25 cellular contexts compared by ENCODE assay signal in genomic region chr11:75193271-75193670, GRCh38. TPM values are rescaled to one million over a fixed set of nuclear protein-coding genes. Genes with fewer than 3 reads are reported as not detected.
DNase-seq lines count a peak whose midpoint lies in the region; ATAC-seq, FAIRE-seq and TF ChIP-seq lines count a peak whose summit lies in the region.
"Had no signal": no experiment of that assay in that cellular context is flagged by ENCODE, and none has a peak within 500 bp of the region (broad histone marks: within the 10 kb centered on the region; RNA-seq: fewer than 3 reads in every experiment).

No MANE protein-coding gene starts in this region.

- POLR2A ChIA-PET in HepG2 (lab: Yijun Ruan, JAX), result no interaction called here
- POLR2A ChIA-PET in H1 (lab: Charles Lee; ENCODE audit: partially characterized antibody), result no interaction called here

- H2BK5ac ChIP-seq in H1 (ENCODE audit: low read depth, low read length), result no peak overlapping the region; the same call in 1 of the 2 replicates

- no peak overlapping the region for H4K91ac ChIP-seq in H1 (replicated peaks; ENCODE audit: insufficient read length, low read length)

- TF ChIP-seq EP300 in HepG2 (IDR thresholded peaks at IDR 0.05; ENCODE audit: low read depth in 2 of 2, low read length in 2 of 2) (no peak), HepG2 (CRISPR knock-in tag; IDR thresholded peaks at IDR 0.05; ENCODE audit: borderline replicate concordance) (no peak), H1 (IDR thresholded peaks at IDR 0.05; ENCODE audit: borderline replicate concordance in 1 of 2, low read depth in 2 of 2, low read length in 2 of 2) (no peak)

- H4K20me1 ChIP-seq in HepG2 (ENCODE audit: insufficient read depth, low read length) (no peaks in the 10 kb centered on the region), H1 (replicated peaks in 1 of 2; ENCODE audit: control insufficient read depth in 1 of 2, insufficient read depth in 2 of 2, low read length in 2 of 2) (no peaks in the 10 kb centered on the region), osteoblast (ENCODE audit: insufficient read depth, low read length) (no peaks in the 10 kb centered on the region)

- H2AFZ ChIP-seq in HepG2 (ENCODE audit: low read length) (no peak overlapping the region), H1 (ENCODE audit: low read length) (no peak overlapping the region), osteoblast (ENCODE audit: low read length) (no peak overlapping the region)
- H2AFZ ChIP-seq: GM23338 had no signal

- no peak overlapping the region for H4K5ac ChIP-seq in H1 (ENCODE audit: insufficient read length, low read depth, low read length)

- peak overlapping the region; percentile 45 to 56 for H3K27ac ChIP-seq in liver (ENCODE audit: low read depth in 1 of 2, low read length in 2 of 2)
- H3K27ac ChIP-seq in HepG2 (ENCODE audit: extremely low read length, insufficient read depth, low read length), result no peak overlapping the region
- no peak overlapping the region for H3K27ac ChIP-seq in H1 (ENCODE audit: low read depth, low read length)
- H3K27ac ChIP-seq in osteoblast (ENCODE audit: low read depth, low read length), result no peak overlapping the region
- no peak overlapping the region for H3K27ac ChIP-seq in upper lobe of right lung

- FAIRE-seq in HepG2 (lab: Jason Lieb, UNC) (no peak), H1 (lab: Jason Lieb, UNC) (no peak)
- FAIRE-seq: A204.1, GM12891 had no signal

- no peak for TF ChIP-seq CTCF in liver (IDR thresholded peaks at IDR 0.05; ENCODE audit: low read depth, low read length, missing input control)
- TF ChIP-seq CTCF in HepG2 (CRISPR knock-in tag; IDR thresholded peaks at IDR 0.05), result no peak
- no peak for TF ChIP-seq CTCF in H1 (IDR thresholded peaks at IDR 0.05; ENCODE audit: control extremely low read depth in 1 of 3, insufficient read depth in 1 of 3, low read depth in 1 of 3, low read length in 3 of 3)
- no peak for TF ChIP-seq CTCF in osteoblast (IDR thresholded peaks at IDR 0.05; ENCODE audit: extremely low read depth, low read depth, low read length)
- no peak for TF ChIP-seq CTCF in upper lobe of right lung (IDR thresholded peaks at IDR 0.05)

- peaks cover 15 to 56% (median 42%) of the 10 kb centered on the region in 4 donors for H3K4me1 ChIP-seq in liver (ENCODE audit: control insufficient read depth in 4 of 4, insufficient read depth in 4 of 4, low read length in 3 of 4)
- H3K4me1 ChIP-seq in HepG2 (ENCODE audit: insufficient read depth, low read length), result peaks cover 26% of the 10 kb centered on the region
- peaks cover 0 to 6% (median 2%) of the 10 kb centered on the region in 4 experiments; a peak in 2 of 7 replicates for H3K4me1 ChIP-seq in H1 (replicated peaks in 1 of 4; ENCODE audit: control insufficient read depth in 3 of 4, insufficient read depth in 4 of 4, low read length in 3 of 4)
- H3K4me1 ChIP-seq in osteoblast (ENCODE audit: insufficient read depth, low read length), result no peaks in the 10 kb centered on the region
- peaks cover 29% of the 10 kb centered on the region for H3K4me1 ChIP-seq in upper lobe of right lung

- no TSS peak for BruUV-seq in HepG2 (replicated peaks; lab: Mats Ljungman, UMichigan)

- no peak overlapping the region; the same call in 1 of the 2 replicates for H3K18ac ChIP-seq in H1 (ENCODE audit: extremely low read depth, low read length)

- intact Hi-C loops in HepG2 (cut with micrococcal nuclease; ENCODE audit: unreplicated experiment), result loop anchor here (5.0 kb wide), 1 partner anchor 1499 kb away; no protein-coding TSS in a partner anchor
- intact Hi-C loops in upper lobe of right lung (cut with DNase I), result no loop called here

- H3K14ac ChIP-seq in H1 (ENCODE audit: insufficient read length), result no peak overlapping the region

- H3K4me3 ChIP-seq in liver (ENCODE audit: low read depth in 1 of 3, low read length in 3 of 3) (no peak overlapping the region), HepG2 (replicated peaks in 1 of 3; ENCODE audit: insufficient read depth in 1 of 3, low read depth in 2 of 3, low read length in 3 of 3) (no peak overlapping the region), H1 (ENCODE audit: extremely low read depth in 1 of 4, insufficient read depth in 2 of 4, low read depth in 3 of 4, low read length in 4 of 4) (no peak overlapping the region), osteoblast (ENCODE audit: insufficient read depth, low read length) (no peak overlapping the region), upper lobe of right lung (no peak overlapping the region)
- H3K4me3 ChIP-seq: GM23338 had no signal

- in situ Hi-C loops in HepG2 (cut with HindIII; ENCODE audit: extremely low pct_ligation_motif_present, low pct_unique_long_range_greater_than_20kb), result no loop called here

- no peaks in the 10 kb centered on the region for H3K79me1 ChIP-seq in H1 (ENCODE audit: low read depth, low read length)

- no peak for ATAC-seq in HepG2
- ATAC-seq in upper lobe of right lung, result no peak
- no peak for ATAC-seq in GM18861 (IDR thresholded peaks at IDR 0.05; ENCODE audit: unreplicated experiment)
- ATAC-seq: GM23338, HCT116 had no signal

- CTCF ChIA-PET in HepG2 (lab: Yijun Ruan, JAX; ENCODE audit: low intra/inter-chr PET ratio, low total read pairs), result no interaction called here
- CTCF ChIA-PET in H1 (lab: Charles Lee; ENCODE audit: partially characterized antibody), result interaction anchor here (2.6 to 19.9 kb wide), 4 partner anchors 11 to 56 kb away, joined by 7 to 825 read pairs (median 45); partner anchors contain the start of gene SLCO2B1

- no peaks in the 10 kb centered on the region for H3K27me3 ChIP-seq in liver (ENCODE audit: control insufficient read depth in 4 of 4, insufficient read depth in 4 of 4, low read length in 3 of 4)
- H3K27me3 ChIP-seq in HepG2 (ENCODE audit: control insufficient read depth in 1 of 2, insufficient read depth in 2 of 2, low read length in 2 of 2), result no peaks in the 10 kb centered on the region
- no peaks in the 10 kb centered on the region; a peak in 1 of 7 replicates for H3K27me3 ChIP-seq in H1 (replicated peaks in 1 of 4; ENCODE audit: control insufficient read depth in 3 of 4, extremely low read depth in 1 of 4, insufficient read depth in 3 of 4, low read length in 3 of 4)
- peaks cover 25% of the 10 kb centered on the region for H3K27me3 ChIP-seq in osteoblast (ENCODE audit: insufficient read depth, low read length)
- no peaks in the 10 kb centered on the region for H3K27me3 ChIP-seq in upper lobe of right lung
- H3K27me3 ChIP-seq: BE2C had no signal

- DNase-seq in HepG2 (ENCODE audit: low spot score), result no peak
- DNase-seq in H1 (ENCODE audit: low read depth in 1 of 2, low spot score in 2 of 2), result no peak
- peak; percentile 22 for DNase-seq in osteoblast (ENCODE audit: insufficient read length, low spot score, missing footprints)
- peak; percentile 55 for DNase-seq in upper lobe of right lung
- DNase-seq in activated CD4-positive, alpha-beta T cell treated with anti-CD3 and anti-CD28 coated beads, Interleukin-2, amount 50 U/mL, for 4 hours, result no peak
- DNase-seq in hepatic stellate cell (ENCODE audit: low spot score), result no peak
- DNase-seq: ACHN; BE2C; C1 segment of cervical spinal cord; CD4-positive, CD25-positive, alpha-beta regulatory T cell; CD8-positive, alpha-beta memory T cell; COR-L47; DMS 273 treated with DMSO at 0.1 percent for 48 hours; DMS53; DND-41; EL; H7; HFFc6 had no signal

- H2BK12ac ChIP-seq in H1 (ENCODE audit: low read depth, low read length), result no peak overlapping the region

- H3K4me2 ChIP-seq in HepG2 (ENCODE audit: low read depth, low read length) (no peak overlapping the region), H1 (ENCODE audit: insufficient read depth in 1 of 2, low read depth in 2 of 2, low read length in 2 of 2) (no peak overlapping the region), osteoblast (ENCODE audit: insufficient read depth, low read length) (no peak overlapping the region)
- H3K4me2 ChIP-seq: GM23338 had no signal

- TF ChIP-seq POLR2A in HepG2 (IDR thresholded peaks at IDR 0.05; ENCODE audit: insufficient read depth in 1 of 2, low read depth in 2 of 2, low read length in 2 of 2) (no peak), H1 (IDR thresholded peaks at IDR 0.05; ENCODE audit: control extremely low read depth in 1 of 2, low read depth in 2 of 2, low read length in 2 of 2) (no peak)

- TF ChIP-seq RAD21 in liver (IDR thresholded peaks at IDR 0.05), result no peak
- TF ChIP-seq RAD21 in HepG2 (CRISPR knock-in tag; IDR thresholded peaks at IDR 0.05), result no peak
- TF ChIP-seq RAD21 in H1 (IDR thresholded peaks at IDR 0.05 in 1 of 2, conservative IDR thresholded peaks at IDR 0.05 in 1 of 2; ENCODE audit: low read depth in 2 of 2, low read length in 2 of 2), result no peak

- H3K4ac ChIP-seq in H1 (replicated peaks; ENCODE audit: insufficient read length, low read depth, low read length), result no peak overlapping the region

- H3K23me2 ChIP-seq in H1 (ENCODE audit: low read depth, low read length), result no peaks in the 10 kb centered on the region

- 97% methylated on average over 15 of the region's 15 CpGs for WGBS in liver
- 100% methylated on average over 4 of the region's 15 CpGs for WGBS in HepG2 (ENCODE audit: low lambda C conversion rate)
- WGBS in H1 (ENCODE audit: extremely low coverage in 1 of 2, insufficient coverage in 1 of 2, insufficient read length in 1 of 2, insufficient replicate concordance in 2 of 2, low coverage in 1 of 2, low lambda C conversion rate in 2 of 2, missing lambda C conversion rate in 1 of 2), 2 experiments, result 94% methylated on average over 13 of the region's 15 CpGs; no CpG with 5 or more reads in 1 of the 2 experiments

- H3K79me2 ChIP-seq in HepG2 (ENCODE audit: insufficient read depth, low read length), result no peaks in the 10 kb centered on the region
- no peaks in the 10 kb centered on the region for H3K79me2 ChIP-seq in H1 (ENCODE audit: control insufficient read depth in 1 of 2, insufficient read depth in 2 of 2, low read length in 2 of 2)
- H3K79me2 ChIP-seq in osteoblast (ENCODE audit: insufficient read depth, low read length), result no peaks in the 10 kb centered on the region

- no peak overlapping the region for H3K23ac ChIP-seq in H1 (ENCODE audit: insufficient read length)

- no peak overlapping the region for H2AK5ac ChIP-seq in H1 (ENCODE audit: low read depth, low read length)

- H3K9ac ChIP-seq in liver (ENCODE audit: low read depth in 1 of 2, low read length in 2 of 2), result no peak overlapping the region
- H3K9ac ChIP-seq in HepG2 (ENCODE audit: insufficient read depth, low read depth, low read length), result no peak overlapping the region
- no peak overlapping the region for H3K9ac ChIP-seq in H1 (replicated peaks in 1 of 4; ENCODE audit: extremely low read depth in 1 of 4, low read depth in 3 of 4, low read length in 3 of 4)

- H4K8ac ChIP-seq in H1 (ENCODE audit: extremely low read depth, insufficient read depth, low read length), result peak overlapping the region; percentile 53; the same call in 1 of the 2 replicates

- no peak overlapping the region for H3K56ac ChIP-seq in H1 (replicated peaks; ENCODE audit: insufficient read length, low read depth, low read length)

- H3K36me3 ChIP-seq in liver (ENCODE audit: control insufficient read depth in 4 of 4, insufficient read depth in 3 of 4, low read depth in 1 of 4, low read length in 3 of 4), result peaks cover 5 to 43% (median 33%) of the 10 kb centered on the region in 4 donors
- peaks cover 8 to 14% of the 10 kb centered on the region in 2 experiments; a peak in 3 of 5 replicates for H3K36me3 ChIP-seq in HepG2 (replicated peaks in 1 of 2; ENCODE audit: control insufficient read depth in 1 of 2, insufficient read depth in 2 of 2, low read length in 2 of 2)
- H3K36me3 ChIP-seq in H1 (ENCODE audit: control insufficient read depth in 2 of 4, insufficient read depth in 4 of 4, low read length in 3 of 4), result no peaks in the 10 kb centered on the region
- no peaks in the 10 kb centered on the region for H3K36me3 ChIP-seq in osteoblast (ENCODE audit: insufficient read depth, low read length)
- no peaks in the 10 kb centered on the region for H3K36me3 ChIP-seq in upper lobe of right lung
- H3K36me3 ChIP-seq: BE2C had no signal

- H2BK20ac ChIP-seq in H1 (ENCODE audit: low read length), result no peak overlapping the region

- H3K9me3 ChIP-seq in liver (ENCODE audit: control insufficient read depth in 4 of 4, low read length in 3 of 4), result no peaks in the 10 kb centered on the region
- no peaks in the 10 kb centered on the region for H3K9me3 ChIP-seq in HepG2 (ENCODE audit: low read length)
- H3K9me3 ChIP-seq in H1 (ENCODE audit: insufficient read depth in 2 of 2, low read depth in 1 of 2, low read length in 1 of 2), result no peaks in the 10 kb centered on the region
- H3K9me3 ChIP-seq in osteoblast (ENCODE audit: low read depth, low read length), result no peaks in the 10 kb centered on the region
- no peaks in the 10 kb centered on the region for H3K9me3 ChIP-seq in upper lobe of right lung
- H3K9me3 ChIP-seq: BE2C had no signal

- H2BK15ac ChIP-seq in H1 (ENCODE audit: low read length), result no peak overlapping the region

- no peak overlapping the region for H2BK120ac ChIP-seq in H1 (replicated peaks; ENCODE audit: low read depth, low read length)

RNA-seq across cellular contexts. Expression of gene SLCO2B1, which starts 42.4 kb away (rescaled TPM):
- total RNA-seq in liver (100 to 1,000 TPM in 1 of 2 donors, 10 to 100 TPM in 1; 92.1 to 184 TPM), HepG2 (2016; rRNA removed; fragmentation: Illumina TruSeq; extraction: Trizol) (7.6 and 15.3 TPM in 2 replicates), osteoblast (under 0.01 and 0.72 TPM in 2 replicates), upper lobe of right lung (204 TPM)
- polyA plus RNA-seq in liver (100 to 1,000 TPM in 1 of 2 donors, 10 to 100 TPM in 1; 52.7 to 179 TPM), HepG2 (2011; rRNA removed) (19.8 and 29.6 TPM in 2 replicates), H1 (2011; rRNA removed) (0.03 and 0.14 TPM in 2 replicates)
- 3.0 and 3.2 TPM in 2 replicates for total RNA-seq in HepG2 (2016; cell fraction: cytosol; rRNA removed; fragmentation: Illumina TruSeq; extraction: Trizol; ENCODE audit: low read depth)
- total RNA-seq in HepG2 (2016; cell fraction: insoluble cytoplasmic fraction; rRNA removed; fragmentation: Illumina TruSeq; extraction: Trizol), result 6.7 and 16.4 TPM in 2 replicates
- 6.2 TPM in 2 replicates for total RNA-seq in HepG2 (2016; cell fraction: membrane; rRNA removed; fragmentation: Illumina TruSeq; extraction: Trizol)
- total RNA-seq in HepG2 (2016; cell fraction: nucleus; rRNA removed; fragmentation: Illumina TruSeq; extraction: Trizol), result 24.2 and 24.5 TPM in 2 replicates
- polyA plus RNA-seq in HepG2 (2011; cell fraction: cytosol; rRNA removed), result 15.0 and 15.3 TPM in 2 replicates
- 80.8 and 94.5 TPM in 2 replicates for polyA plus RNA-seq in HepG2 (2011; cell fraction: nucleus; rRNA removed)
- 21.7 and 35.0 TPM in 2 replicates for polyA plus RNA-seq in HepG2 (2012)
- 0.64 and 1.2 TPM in 2 replicates for polyA plus RNA-seq in HepG2 (2016; cell fraction: cytosol; fragmentation: Illumina TruSeq; extraction: Trizol; ENCODE audit: low read depth)
- polyA plus RNA-seq in HepG2 (2016; cell fraction: insoluble cytoplasmic fraction; fragmentation: Illumina TruSeq; extraction: Trizol; ENCODE audit: low read depth), result 4.1 and 5.6 TPM in 2 replicates
- polyA plus RNA-seq in HepG2 (2016; cell fraction: membrane; fragmentation: Illumina TruSeq; extraction: Trizol; ENCODE audit: low read depth), result 2.4 and 2.9 TPM in 2 replicates
- polyA plus RNA-seq in HepG2 (2016; cell fraction: nucleus; fragmentation: Illumina TruSeq; extraction: Trizol; ENCODE audit: insufficient read depth, low read depth), result 31.9 and 32.0 TPM in 2 replicates
- polyA minus RNA-seq in HepG2 (2011; rRNA and poly(A)+ RNA removed; ENCODE audit: low replicate concordance), result 0.09 and 55.4 TPM in 2 replicates
- 11.1 and 12.3 TPM in 2 replicates for polyA minus RNA-seq in HepG2 (2011; cell fraction: cytosol; rRNA and poly(A)+ RNA removed)
- 33.2 and 42.0 TPM in 2 replicates for polyA minus RNA-seq in HepG2 (2011; cell fraction: nucleus; rRNA and poly(A)+ RNA removed)
- not detected in 2 replicates for total RNA-seq in H1 (2021; fragmentation: NEBNext Ultra II Directional; extraction: Animal tissue kit (Norgen Biotek cat#: 25700))
- polyA plus RNA-seq in H1 (2011; cell fraction: cytosol; rRNA removed), result 0.03 TPM
- polyA plus RNA-seq in H1 (2011; cell fraction: nucleus; rRNA removed), result 0.04 TPM
- polyA plus RNA-seq in H1 (2012, experiment 1 of 2), result 0.04 to 0.17 TPM (median 0.16 TPM) in 3 of 4 replicates, not detected in the other
- polyA plus RNA-seq in H1 (2012, experiment 2 of 2), result not detected
- 0.06 TPM for polyA plus RNA-seq in H1 (2013, experiment 1 of 2)
- polyA plus RNA-seq in H1 (2013, experiment 2 of 2), result 0.02 TPM
- not detected in 2 replicates for polyA minus RNA-seq in H1 (2011; rRNA and poly(A)+ RNA removed)
- not detected for polyA minus RNA-seq in H1 (2011; cell fraction: cytosol; rRNA and poly(A)+ RNA removed)
- not detected for polyA minus RNA-seq in H1 (2011; cell fraction: nucleus; rRNA and poly(A)+ RNA removed)
- total RNA-seq: CD4-positive, CD25-positive, alpha-beta regulatory T cell; G401; GM23338; HFFc6 had no signal
- polyA plus RNA-seq: CD4-positive, CD25-positive, alpha-beta regulatory T cell; CD8-positive, alpha-beta memory T cell; GM23338 had no signal

RNA-seq across cellular contexts. Expression of gene TPBGL, which starts 47.3 kb away (rescaled TPM):
- not detected for total RNA-seq in liver
- polyA plus RNA-seq in liver, result under 1 TPM in 1 of 2 donors, not detected in 1; 0.05 TPM
- not detected in 2 replicates for total RNA-seq in HepG2 (2016; rRNA removed; fragmentation: Illumina TruSeq; extraction: Trizol)
- not detected in 2 replicates for total RNA-seq in HepG2 (2016; cell fraction: cytosol; rRNA removed; fragmentation: Illumina TruSeq; extraction: Trizol; ENCODE audit: low read depth)
- total RNA-seq in HepG2 (2016; cell fraction: insoluble cytoplasmic fraction; rRNA removed; fragmentation: Illumina TruSeq; extraction: Trizol), result not detected in 2 replicates
- not detected in 2 replicates for total RNA-seq in HepG2 (2016; cell fraction: membrane; rRNA removed; fragmentation: Illumina TruSeq; extraction: Trizol)
- total RNA-seq in HepG2 (2016; cell fraction: nucleus; rRNA removed; fragmentation: Illumina TruSeq; extraction: Trizol), result not detected in 2 replicates
- not detected in 2 replicates for polyA plus RNA-seq in HepG2 (2011; rRNA removed)
- polyA plus RNA-seq in HepG2 (2011; cell fraction: cytosol; rRNA removed), result not detected in 2 replicates
- 0.05 TPM in 1 of 2 replicates, not detected in the other for polyA plus RNA-seq in HepG2 (2011; cell fraction: nucleus; rRNA removed)
- polyA plus RNA-seq in HepG2 (2012), result not detected in 2 replicates
- polyA plus RNA-seq in HepG2 (2016; cell fraction: cytosol; fragmentation: Illumina TruSeq; extraction: Trizol; ENCODE audit: low read depth), result not detected in 2 replicates
- not detected in 2 replicates for polyA plus RNA-seq in HepG2 (2016; cell fraction: insoluble cytoplasmic fraction; fragmentation: Illumina TruSeq; extraction: Trizol; ENCODE audit: low read depth)
- polyA plus RNA-seq in HepG2 (2016; cell fraction: membrane; fragmentation: Illumina TruSeq; extraction: Trizol; ENCODE audit: low read depth), result 0.07 and 0.18 TPM in 2 replicates
- not detected in 2 replicates for polyA plus RNA-seq in HepG2 (2016; cell fraction: nucleus; fragmentation: Illumina TruSeq; extraction: Trizol; ENCODE audit: insufficient read depth, low read depth)
- not detected in 2 replicates for polyA minus RNA-seq in HepG2 (2011; rRNA and poly(A)+ RNA removed; ENCODE audit: low replicate concordance)
- not detected in 2 replicates for polyA minus RNA-seq in HepG2 (2011; cell fraction: cytosol; rRNA and poly(A)+ RNA removed)
- polyA minus RNA-seq in HepG2 (2011; cell fraction: nucleus; rRNA and poly(A)+ RNA removed), result 0.12 TPM in 1 of 2 replicates, not detected in the other
- 0.25 and 0.37 TPM in 2 replicates for total RNA-seq in H1 (2021; fragmentation: NEBNext Ultra II Directional; extraction: Animal tissue kit (Norgen Biotek cat#: 25700))
- polyA plus RNA-seq in H1 (2011; rRNA removed), result 0.25 and 0.26 TPM in 2 replicates
- 0.13 TPM for polyA plus RNA-seq in H1 (2011; cell fraction: cytosol; rRNA removed)
- 0.29 TPM for polyA plus RNA-seq in H1 (2011; cell fraction: nucleus; rRNA removed)
- 0.47 to 0.88 TPM (median 0.64 TPM) in 4 replicates for polyA plus RNA-seq in H1 (2012, experiment 1 of 2)
- polyA plus RNA-seq in H1 (2012, experiment 2 of 2), result 0.43 TPM
- 0.57 TPM for polyA plus RNA-seq in H1 (2013, experiment 1 of 2)
- polyA plus RNA-seq in H1 (2013, experiment 2 of 2), result 0.50 TPM
- 0.17 and 0.22 TPM in 2 replicates for polyA minus RNA-seq in H1 (2011; rRNA and poly(A)+ RNA removed)
- not detected for polyA minus RNA-seq in H1 (2011; cell fraction: cytosol; rRNA and poly(A)+ RNA removed)
- polyA minus RNA-seq in H1 (2011; cell fraction: nucleus; rRNA and poly(A)+ RNA removed), result 0.20 TPM
- not detected in 2 replicates for total RNA-seq in osteoblast
- total RNA-seq in upper lobe of right lung, result 0.64 TPM
- total RNA-seq: G401, H7, HFFc6 had no signal

Comparison
In these comparisons a context has a peak if more than half of its experiments do, and no peak if none do; other contexts are left out.
1. H3K27ac ChIP-seq: peak in liver (2 of 2); none in HepG2 (single experiment), H1 (single experiment), osteoblast (single experiment) and upper lobe of right lung (single experiment).
2. DNase-seq: peak in osteoblast (single experiment) and upper lobe of right lung (single experiment); none in HepG2 (single experiment), H1 (0 of 2), activated CD4-positive, alpha-beta T cell treated with anti-CD3 and anti-CD28 coated beads, Interleukin-2, amount 50 U/mL, for 4 hours (0 of 2) and hepatic stellate cell (single experiment).